In genomic region chr11:45994421-45995341, GRCh38 we compare ENCODE assay signal across 12 cellular contexts.
DNase-seq lines count a peak whose midpoint lies in the region; ATAC-seq and TF ChIP-seq lines count a peak whose summit lies in the region.
"Had no signal": no experiment of that assay in that cellular context is flagged by ENCODE, and none has a peak within 500 bp of the region (broad histone marks: within the 10 kb centered on the region; RNA-seq: fewer than 3 reads in every experiment).

No MANE protein-coding gene starts in this region.

- no peak overlapping the region for H3K27ac Mint-ChIP-seq in effector memory CD8-positive, alpha-beta T cell

- H4K20me1 ChIP-seq in Karpas-422 (ENCODE audit: insufficient read depth, low read depth, low read length): no peaks in the 10 kb centered on the region

- peaks cover 16 to 44% of the 10 kb centered on the region in 2 donors for H3K4me1 Mint-ChIP-seq in effector memory CD8-positive, alpha-beta T cell (ENCODE audit: low read depth in 2 of 2)

- H3K9ac ChIP-seq in Karpas-422 (ENCODE audit: low read length): peak overlapping the region; percentile 12; the same call in 1 of the 2 replicates

- H3K4me1 ChIP-seq in Karpas-422 (ENCODE audit: low read length) (peaks cover 66% of the 10 kb centered on the region), adrenal gland (replicated peaks in 1 of 2) (peaks cover 16 to 25% of the 10 kb centered on the region in 2 donors), heart right ventricle (peaks cover 8 to 59% (median 33%) of the 10 kb centered on the region in 9 donors)

- no peak for TF ChIP-seq POLR2A in adrenal gland (IDR thresholded peaks at IDR 0.05)

- no peak overlapping the region for H3K4me2 ChIP-seq in Karpas-422 (ENCODE audit: low read depth, low read length, poor library complexity, severe bottlenecking)

- no peak overlapping the region for H2AFZ ChIP-seq in Karpas-422 (ENCODE audit: low read length)

- no peaks in the 10 kb centered on the region for H3K9me3 Mint-ChIP-seq in effector memory CD8-positive, alpha-beta T cell

- peak in 6 of 8 donors; percentile 29 to 62 (median 42) for ATAC-seq in heart right ventricle
- ATAC-seq in effector memory CD8-positive, alpha-beta T cell (replicated peaks): no peak
- no peak for ATAC-seq in GM21786 (IDR thresholded peaks at IDR 0.05; ENCODE audit: unreplicated experiment)
- ATAC-seq in GM18858 (IDR thresholded peaks at IDR 0.05; ENCODE audit: unreplicated experiment): no peak

- intact Hi-C loops in adrenal gland (cut with DNase I) (loop anchor here in 1 of 2 donors (10.0 kb wide), 1 partner anchor 50 kb away; no protein-coding TSS in a partner anchor), heart right ventricle (cut with DNase I) (no loop called here)

- TF ChIP-seq CTCF in adrenal gland (IDR thresholded peaks at IDR 0.05) (no peak), heart right ventricle (IDR thresholded peaks at IDR 0.05) (no peak), retinal pigment epithelial cell (conservative IDR thresholded peaks at IDR 0.05; ENCODE audit: low read depth, low read length) (no peak)

- H3K36me3 Mint-ChIP-seq in effector memory CD8-positive, alpha-beta T cell (ENCODE audit: insufficient read depth): no peaks in the 10 kb centered on the region

- no peak overlapping the region for H3K4me3 Mint-ChIP-seq in effector memory CD8-positive, alpha-beta T cell

- no peaks in the 10 kb centered on the region for H3K36me3 ChIP-seq in Karpas-422 (ENCODE audit: insufficient read depth, low read length)
- H3K36me3 ChIP-seq in adrenal gland (replicated peaks in 1 of 2): no peaks in the 10 kb centered on the region
- peaks cover 0 to 3% (median 0%) of the 10 kb centered on the region in 9 donors for H3K36me3 ChIP-seq in heart right ventricle
- H3K36me3 ChIP-seq: gastroesophageal sphincter, stomach had no signal

- H3K27me3 ChIP-seq in Karpas-422 (ENCODE audit: low read length): no peaks in the 10 kb centered on the region
- no peaks in the 10 kb centered on the region for H3K27me3 ChIP-seq in adrenal gland
- no peaks in the 10 kb centered on the region for H3K27me3 ChIP-seq in heart right ventricle
- H3K27me3 ChIP-seq: gastroesophageal sphincter, stomach had no signal

- peaks cover 90% of the 10 kb centered on the region for H3K79me2 ChIP-seq in Karpas-422 (ENCODE audit: low read length)

- H3K9me3 ChIP-seq in Karpas-422 (ENCODE audit: low read length): no peaks in the 10 kb centered on the region
- H3K9me3 ChIP-seq in adrenal gland (replicated peaks in 1 of 3): no peaks in the 10 kb centered on the region
- H3K9me3 ChIP-seq in heart right ventricle: no peaks in the 10 kb centered on the region
- H3K9me3 ChIP-seq: gastroesophageal sphincter, stomach had no signal

- H3K27me3 Mint-ChIP-seq in effector memory CD8-positive, alpha-beta T cell: no peaks in the 10 kb centered on the region

- no peak for DNase-seq in Karpas-422
- DNase-seq in adrenal gland: peak in 4 of 7 donors; percentile 33 to 56 (median 42)
- DNase-seq in heart right ventricle: no peak
- DNase-seq in retinal pigment epithelial cell (ENCODE audit: low read depth): peak; percentile 46
- no peak for DNase-seq in effector memory CD8-positive, alpha-beta T cell
- DNase-seq: EL; NCI-H748 treated with DMSO at 0.1 percent for 48 hours; stimulated activated CD4-positive, alpha-beta T cell treated with anti-CD3 and anti-CD28 coated beads, Interleukin-15, amount 100 ng/mL, for 24 hours; stomach had no signal

- H3K27ac ChIP-seq in Karpas-422 (ENCODE audit: low read length) (peak overlapping the region; percentile 32; the same call in 1 of the 2 replicates), adrenal gland (peak overlapping the region in 2 of 5 donors; percentile 20 to 43), heart right ventricle (peak overlapping the region in 3 of 10 donors; percentile 1 to 63 (median 13))

- 56 to 66% (median 63%) methylated on average over 9 of the region's 9 CpGs for WGBS in adrenal gland, 4 donors
- 50 to 57% methylated on average over 9 of the region's 9 CpGs for WGBS in heart right ventricle, 2 donors

- no peak overlapping the region for H3K4me3 ChIP-seq in Karpas-422 (ENCODE audit: low read length)
- H3K4me3 ChIP-seq in adrenal gland: no peak overlapping the region
- H3K4me3 ChIP-seq in heart right ventricle: no peak overlapping the region
- no peak overlapping the region for H3K4me3 ChIP-seq in retinal pigment epithelial cell (ENCODE audit: low read length)
- H3K4me3 ChIP-seq: gastroesophageal sphincter, stomach had no signal

- H3K9me2 ChIP-seq in Karpas-422 (replicated peaks; ENCODE audit: insufficient read depth, low read length): no peaks in the 10 kb centered on the region

Comparison
In these comparisons a context has a peak if more than half of its experiments do, and no peak if none do; other contexts are left out.
1. DNase-seq: peak in adrenal gland (4 of 7) and retinal pigment epithelial cell (single experiment); none in Karpas-422 (single experiment), heart right ventricle (0 of 2) and effector memory CD8-positive, alpha-beta T cell (0 of 3).
2. ATAC-seq: peak in heart right ventricle (6 of 8); none in effector memory CD8-positive, alpha-beta T cell (single experiment), GM21786 (single experiment) and GM18858 (single experiment).